34 cellular contexts compared by ENCODE assay signal in the genomic region with DNA sequence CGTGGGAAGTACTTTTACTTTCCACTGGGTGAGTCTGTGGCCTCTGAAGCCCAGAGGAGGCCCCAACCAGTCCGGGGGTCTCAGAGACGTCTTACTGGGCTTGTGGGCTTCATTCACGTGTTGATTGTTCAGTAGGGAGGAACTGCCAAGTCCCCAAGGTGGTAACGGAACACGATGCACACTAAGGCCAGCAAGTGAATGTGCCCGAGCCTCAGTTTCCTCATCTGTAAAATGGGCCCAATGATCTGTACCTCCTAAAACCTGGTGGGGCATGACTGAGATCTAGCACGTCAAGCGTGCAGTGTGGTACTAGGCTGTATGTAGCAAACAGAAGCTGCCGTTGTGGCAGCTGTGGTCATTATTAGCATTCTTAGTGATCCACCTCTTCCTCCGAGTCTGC.
"Had no signal": no experiment of that assay in that cellular context is flagged by ENCODE, and none has a peak within 500 bp of the region (broad histone marks: within the 10 kb centered on the region; RNA-seq: fewer than 3 reads in every experiment).

No MANE protein-coding gene starts in this region.

- DNase-seq: activated B cell treated with CpG ODN at 0.5 μM for 24 hours; activated CD4-positive, alpha-beta memory T cell treated with anti-CD3 and anti-CD28 coated beads for 36 hours; activated CD4-positive, alpha-beta T cell treated with anti-CD3 and anti-CD28 coated beads for 4 hours; activated CD4-positive, alpha-beta T cell treated with anti-CD3 and anti-CD28 coated beads, Interleukin-2, amount 10 ng/mL, durations not matched to agents 24 days and 14 days; activated CD4-positive, alpha-beta T cell treated with anti-CD3 and anti-CD28 coated beads, Interleukin-2, amount 50 U/mL, for 1 hour; activated CD4-positive, alpha-beta T cell treated with anti-CD3 and anti-CD28 coated beads, Interleukin-2, amount 50 U/mL, for 4 hours; activated CD4-positive, CD25-positive, alpha-beta regulatory T cell treated with anti-CD3 and anti-CD28 coated beads, Interleukin-2, amount 50 U/mL, for 72 hours; activated CD8-positive, alpha-beta memory T cell treated with anti-CD3 and anti-CD28 coated beads, Interleukin-2, amount 50 U/mL, for 4 hours; activated CD8-positive, alpha-beta T cell treated with anti-CD3 and anti-CD28 coated beads for 36 hours; activated gamma-delta T cell; activated naive CD4-positive, alpha-beta T cell treated with anti-CD3 and anti-CD28 coated beads, Interleukin-2, amount 10 ng/mL, durations not matched to agents 7 days and 5 days; activated naive CD4-positive, alpha-beta T cell treated with Interleukin-2 at 50 U/mL for 16 hours; activated naive CD8-positive, alpha-beta T cell treated with anti-CD3 and anti-CD28 coated beads, Interleukin-2, amount 10 ng/mL, durations not matched to agents 7 days and 5 days; activated naive CD8-positive, alpha-beta T cell treated with anti-CD3 and anti-CD28 coated beads, Interleukin-2, amount 50 U/mL, for 24 hours; activated T-cell treated with anti-CD3 and anti-CD28 coated beads for 4 hours; activated T-cell treated with anti-CD3 and anti-CD28 coated beads, Interleukin-2, amount 50 U/mL, for 1 hour; activated T-cell treated with anti-CD3 and anti-CD28 coated beads, Interleukin-2, amount 50 U/mL, for 4 hours; activated T-cell treated with anti-CD3 and anti-CD28 coated beads, Interleukin-2, amount 50 U/mL, for 72 hours; amygdala; anterior cingulate cortex; brain microvascular endothelial cell; central memory CD4-positive, alpha-beta T cell; T-cell; T-helper 2 cell; T-helper 9 cell had no signal

- H3K9me3 Mint-ChIP-seq: activated B cell treated with CpG ODN at 0.5 μM for 24 hours; activated CD4-positive, alpha-beta memory T cell treated with anti-CD3 and anti-CD28 coated beads for 36 hours; activated CD4-positive, alpha-beta T cell treated with anti-CD3 and anti-CD28 coated beads, Interleukin-2, amount 10 ng/mL, durations not matched to agents 24 days and 14 days; activated CD8-positive, alpha-beta T cell treated with anti-CD3 and anti-CD28 coated beads for 36 hours; activated naive CD4-positive, alpha-beta T cell treated with anti-CD3 and anti-CD28 coated beads, Interleukin-2, amount 10 ng/mL, durations not matched to agents 7 days and 5 days; activated naive CD4-positive, alpha-beta T cell treated with anti-CD3 and anti-CD28 coated beads, Interleukin-2, amount 50 U/mL, for 24 hours; activated naive CD8-positive, alpha-beta T cell treated with anti-CD3 and anti-CD28 coated beads, Interleukin-2, amount 50 U/mL, for 24 hours; activated T-cell treated with anti-CD3 and anti-CD28 coated beads, Interleukin-2, amount 50 U/mL, for 4 hours; activated T-cell treated with anti-CD3 and anti-CD28 coated beads, Interleukin-2, amount 50 U/mL, for 72 hours; activated T-helper 1 cell treated with anti-CD3 and anti-CD28 coated beads, Interleukin-12 subunit alpha, Interleukin-12 subunit beta, Interleukin-2, Interleukin-4 antibody, amounts not matched to agents 30 ng/mL and 10 ng/mL and 1 ng/mL, durations not matched to agents 14 hours and 24 hours and 36 hours; activated T-helper 17 cell treated with anti-CD3 and anti-CD28 coated beads, Interleukin-2, amount 50 U/mL, for 72 hours had no signal

- ATAC-seq: activated CD8-positive, alpha-beta T cell treated with anti-CD3 and anti-CD28 coated beads for 36 hours; activated naive CD8-positive, alpha-beta T cell treated with anti-CD3 and anti-CD28 coated beads, Interleukin-2, amount 50 U/mL, for 24 hours; activated T-cell treated with anti-CD3 and anti-CD28 coated beads, Interleukin-2, amount 50 U/mL, for 4 hours; activated T-cell treated with anti-CD3 and anti-CD28 coated beads, Interleukin-2, amount 50 U/mL, for 72 hours; activated T-helper 17 cell treated with anti-CD3 and anti-CD28 coated beads, Interleukin-2, amount 50 U/mL, for 72 hours; T-cell had no signal

- H3K27ac Mint-ChIP-seq: activated B cell treated with CpG ODN at 0.5 μM for 24 hours; activated CD4-positive, alpha-beta memory T cell treated with anti-CD3 and anti-CD28 coated beads for 36 hours; activated CD4-positive, alpha-beta T cell treated with anti-CD3 and anti-CD28 coated beads, Interleukin-2, amount 10 ng/mL, durations not matched to agents 24 days and 14 days; activated CD8-positive, alpha-beta T cell treated with anti-CD3 and anti-CD28 coated beads for 36 hours; activated naive CD4-positive, alpha-beta T cell treated with anti-CD3 and anti-CD28 coated beads, Interleukin-2, amount 10 ng/mL, durations not matched to agents 7 days and 5 days; activated naive CD4-positive, alpha-beta T cell treated with anti-CD3 and anti-CD28 coated beads, Interleukin-2, amount 50 U/mL, for 24 hours; activated naive CD8-positive, alpha-beta T cell; activated naive CD8-positive, alpha-beta T cell treated with anti-CD3 and anti-CD28 coated beads, Interleukin-2, amount 10 ng/mL, durations not matched to agents 7 days and 5 days; activated naive CD8-positive, alpha-beta T cell treated with anti-CD3 and anti-CD28 coated beads, Interleukin-2, amount 50 U/mL, for 24 hours; activated T-cell treated with anti-CD3 and anti-CD28 coated beads, Interleukin-2, amount 50 U/mL, for 72 hours; activated T-helper 1 cell treated with anti-CD3 and anti-CD28 coated beads, Interleukin-12 subunit alpha, Interleukin-12 subunit beta, Interleukin-2, Interleukin-4 antibody, amounts not matched to agents 30 ng/mL and 10 ng/mL and 1 ng/mL, durations not matched to agents 14 hours and 24 hours and 36 hours; activated T-helper 17 cell treated with anti-CD3 and anti-CD28 coated beads, Interleukin-2, amount 50 U/mL, for 72 hours; T-cell; T-helper 2 cell treated with Interferon-gamma antibody and Interleukin-4, amounts not matched to agents 5 μg/mL and 100 μg/mL, for 36 hours had no signal

- H3K36me3 Mint-ChIP-seq: activated CD4-positive, alpha-beta memory T cell treated with anti-CD3 and anti-CD28 coated beads for 36 hours; activated naive CD4-positive, alpha-beta T cell treated with anti-CD3 and anti-CD28 coated beads, Interleukin-2, amount 10 ng/mL, durations not matched to agents 7 days and 5 days; activated naive CD4-positive, alpha-beta T cell treated with anti-CD3 and anti-CD28 coated beads, Interleukin-2, amount 50 U/mL, for 24 hours; activated naive CD8-positive, alpha-beta T cell; activated naive CD8-positive, alpha-beta T cell treated with anti-CD3 and anti-CD28 coated beads, Interleukin-2, amount 10 ng/mL, durations not matched to agents 7 days and 5 days; T-cell had no signal

- H3K4me3 Mint-ChIP-seq: activated B cell treated with CpG ODN at 0.5 μM for 24 hours; activated CD4-positive, alpha-beta memory T cell treated with anti-CD3 and anti-CD28 coated beads for 36 hours; activated CD4-positive, alpha-beta T cell treated with anti-CD3 and anti-CD28 coated beads, Interleukin-2, amount 10 ng/mL, durations not matched to agents 24 days and 14 days; activated CD8-positive, alpha-beta T cell treated with anti-CD3 and anti-CD28 coated beads for 36 hours; activated naive CD4-positive, alpha-beta T cell treated with anti-CD3 and anti-CD28 coated beads, Interleukin-2, amount 10 ng/mL, durations not matched to agents 7 days and 5 days; activated naive CD4-positive, alpha-beta T cell treated with anti-CD3 and anti-CD28 coated beads, Interleukin-2, amount 50 U/mL, for 24 hours; activated naive CD8-positive, alpha-beta T cell; activated naive CD8-positive, alpha-beta T cell treated with anti-CD3 and anti-CD28 coated beads, Interleukin-2, amount 10 ng/mL, durations not matched to agents 7 days and 5 days; activated naive CD8-positive, alpha-beta T cell treated with anti-CD3 and anti-CD28 coated beads, Interleukin-2, amount 50 U/mL, for 24 hours; activated T-cell treated with anti-CD3 and anti-CD28 coated beads, Interleukin-2, amount 50 U/mL, for 4 hours; activated T-cell treated with anti-CD3 and anti-CD28 coated beads, Interleukin-2, amount 50 U/mL, for 72 hours; activated T-helper 1 cell treated with anti-CD3 and anti-CD28 coated beads, Interleukin-12 subunit alpha, Interleukin-12 subunit beta, Interleukin-2, Interleukin-4 antibody, amounts not matched to agents 30 ng/mL and 10 ng/mL and 1 ng/mL, durations not matched to agents 14 hours and 24 hours and 36 hours; activated T-helper 17 cell treated with anti-CD3 and anti-CD28 coated beads, Interleukin-2, amount 50 U/mL, for 72 hours; T-cell; T-helper 2 cell treated with Interferon-gamma antibody and Interleukin-4, amounts not matched to agents 5 μg/mL and 100 μg/mL, for 36 hours had no signal

- FAIRE-seq: TTC549 had no signal

- H3K27me3 ChIP-seq: ascending aorta, brain microvascular endothelial cell, breast epithelium had no signal

- H3K4me1 ChIP-seq: ascending aorta, breast epithelium had no signal

- H3K9me3 ChIP-seq: ascending aorta, breast epithelium had no signal

- H3K36me3 ChIP-seq: ascending aorta, brain microvascular endothelial cell, breast epithelium had no signal

- H3K4me3 ChIP-seq: ascending aorta, breast epithelium had no signal

- H3K4me1 Mint-ChIP-seq: activated B cell treated with CpG ODN at 0.5 μM for 24 hours; activated CD4-positive, alpha-beta T cell treated with anti-CD3 and anti-CD28 coated beads, Interleukin-2, amount 10 ng/mL, durations not matched to agents 24 days and 14 days; activated naive CD4-positive, alpha-beta T cell treated with anti-CD3 and anti-CD28 coated beads, Interleukin-2, amount 50 U/mL, for 24 hours; activated naive CD8-positive, alpha-beta T cell treated with anti-CD3 and anti-CD28 coated beads, Interleukin-2, amount 50 U/mL, for 24 hours; activated T-helper 17 cell treated with anti-CD3 and anti-CD28 coated beads, Interleukin-2, amount 50 U/mL, for 72 hours had no signal

- H3K27ac ChIP-seq: ascending aorta, brain microvascular endothelial cell, breast epithelium, VCaP had no signal
